Comparison of ENCODE assay signal across 34 cellular contexts in genomic region chr19:35493971-35494370, GRCh38. TPM values are rescaled to one million over a fixed set of nuclear protein-coding genes. Genes with fewer than 3 reads are reported as not detected.
"Had no signal": no experiment of that assay in that cellular context is flagged by ENCODE, and none has a peak within 500 bp of the region (broad histone marks: within the 10 kb centered on the region; RNA-seq: fewer than 3 reads in every experiment).

No MANE protein-coding gene starts in this region.

- H3K27ac ChIP-seq: KMS-11, Peyer's patch, VCaP had no signal

- H3K36me3 ChIP-seq: Peyer's patch had no signal

- H3K9me3 ChIP-seq: Peyer's patch had no signal

- H3K9ac ChIP-seq: KMS-11 had no signal

- DNase-seq: activated B cell treated with CpG ODN at 0.5 μM for 24 hours; activated CD4-positive, alpha-beta memory T cell treated with anti-CD3 and anti-CD28 coated beads for 36 hours; activated CD4-positive, alpha-beta T cell treated with anti-CD3 and anti-CD28 coated beads for 4 hours; activated CD4-positive, alpha-beta T cell treated with anti-CD3 and anti-CD28 coated beads, Interleukin-2, amount 50 U/mL, for 1 hour; activated CD4-positive, CD25-positive, alpha-beta regulatory T cell treated with anti-CD3 and anti-CD28 coated beads, Interleukin-2, amount 50 U/mL, for 72 hours; activated CD8-positive, alpha-beta memory T cell treated with anti-CD3 and anti-CD28 coated beads, Interleukin-2, amount 50 U/mL, for 4 hours; activated effector memory CD4-positive, alpha-beta T cell treated with Interleukin-2 at 50 U/mL for 16 hours; activated naive CD4-positive, alpha-beta T cell treated with anti-CD3 and anti-CD28 coated beads, Interleukin-2, amount 10 ng/mL, durations not matched to agents 7 days and 5 days; activated naive CD8-positive, alpha-beta T cell treated with anti-CD3 and anti-CD28 coated beads, Interleukin-2, amount 50 U/mL, for 24 hours; activated T-cell treated with anti-CD3 and anti-CD28 coated beads for 4 hours; activated T-cell treated with anti-CD3 and anti-CD28 coated beads, Interleukin-2, amount 50 U/mL, for 4 hours; anterior cingulate cortex; central memory CD4-positive, alpha-beta T cell; NCI-H1092 treated with DMSO at 0.1 percent for 48 hours; NCI-H1417; NCI-H187 treated with DMSO at 0.1 percent for 48 hours; NCI-H2081; NCI-H2171 treated with DMSO at 0.1 percent for 48 hours; NCI-H2227 treated with DMSO at 0.1 percent for 48 hours; NCI-H446 treated with DMSO at 0.1 percent for 48 hours; NCI-H524; NCI-H69; NK-92 treated with Interleukin-12 subunit alpha and Interleukin-12 subunit beta, amount 100 ng/mL, for 24 hours; PC-3; Peyer's patch; RPMI8226; SW 1271; T-helper 1 cell; T-helper 2 cell; T-helper 9 cell had no signal

- H3K27me3 ChIP-seq: Peyer's patch had no signal

- H3K4me2 ChIP-seq: KMS-11 had no signal

- ATAC-seq: activated naive CD8-positive, alpha-beta T cell treated with anti-CD3 and anti-CD28 coated beads, Interleukin-2, amount 50 U/mL, for 24 hours; activated T-cell treated with anti-CD3 and anti-CD28 coated beads, Interleukin-2, amount 50 U/mL, for 4 hours; PC-3 had no signal

- H3K4me1 ChIP-seq: Peyer's patch had no signal

- H3K4me3 ChIP-seq: Peyer's patch had no signal

RNA-seq across cellular contexts. Expression of gene KRTDAP, which starts 3.7 kb away (rescaled TPM):
- total RNA-seq: activated B cell treated with CpG ODN at 0.5 μM for 24 hours; activated CD4-positive, alpha-beta memory T cell treated with anti-CD3 and anti-CD28 coated beads for 36 hours; activated T-cell treated with anti-CD3 and anti-CD28 coated beads, Interleukin-2, amount 50 U/mL, for 4 hours; M059J; PC-3; Peyer's patch; SK-MEL-5 had no signal

RNA-seq across cellular contexts. Expression of gene SBSN, which starts 34.1 kb away (rescaled TPM):
- total RNA-seq: activated B cell treated with CpG ODN at 0.5 μM for 24 hours; activated T-cell treated with anti-CD3 and anti-CD28 coated beads, Interleukin-2, amount 50 U/mL, for 4 hours; SK-MEL-5 had no signal

RNA-seq across cellular contexts. Expression of gene GAPDHS, which starts 39.3 kb away (rescaled TPM):
- total RNA-seq: activated B cell treated with CpG ODN at 0.5 μM for 24 hours; activated CD4-positive, alpha-beta memory T cell treated with anti-CD3 and anti-CD28 coated beads for 36 hours; activated T-cell treated with anti-CD3 and anti-CD28 coated beads, Interleukin-2, amount 50 U/mL, for 4 hours; M059J; PC-3 had no signal

RNA-seq across cellular contexts. Expression of gene FFAR2, which starts 45.9 kb away (rescaled TPM):
- total RNA-seq: activated B cell treated with CpG ODN at 0.5 μM for 24 hours; activated CD4-positive, alpha-beta memory T cell treated with anti-CD3 and anti-CD28 coated beads for 36 hours; activated T-cell treated with anti-CD3 and anti-CD28 coated beads, Interleukin-2, amount 50 U/mL, for 4 hours; M059J; PC-3 had no signal
